In genomic region chr2:101337877-101338276, GRCh38 we compare ENCODE assay signal across 1 cellular context.
TF ChIP-seq lines count a peak whose summit lies in the region.

No MANE protein-coding gene starts in this region.

TF ChIP-seq in endothelial cell of umbilical vein, 7 proteins besides CTCF, POLR2A, EP300 and RAD21:
- TF ChIP-seq EZH2 (IDR thresholded peaks at IDR 0.05; ENCODE audit: borderline replicate concordance, low read depth, low read length, severe bottlenecking) = no peak
- TF ChIP-seq JUN (IDR thresholded peaks at IDR 0.05; ENCODE audit: borderline replicate concordance, insufficient read depth, insufficient read length, low read depth) = peak; percentile 38
- TF ChIP-seq FOS (IDR thresholded peaks at IDR 0.05; ENCODE audit: borderline replicate concordance, insufficient read depth, low read length) = peak; percentile 73
